8 cellular contexts compared by ENCODE assay signal in the genomic region with DNA sequence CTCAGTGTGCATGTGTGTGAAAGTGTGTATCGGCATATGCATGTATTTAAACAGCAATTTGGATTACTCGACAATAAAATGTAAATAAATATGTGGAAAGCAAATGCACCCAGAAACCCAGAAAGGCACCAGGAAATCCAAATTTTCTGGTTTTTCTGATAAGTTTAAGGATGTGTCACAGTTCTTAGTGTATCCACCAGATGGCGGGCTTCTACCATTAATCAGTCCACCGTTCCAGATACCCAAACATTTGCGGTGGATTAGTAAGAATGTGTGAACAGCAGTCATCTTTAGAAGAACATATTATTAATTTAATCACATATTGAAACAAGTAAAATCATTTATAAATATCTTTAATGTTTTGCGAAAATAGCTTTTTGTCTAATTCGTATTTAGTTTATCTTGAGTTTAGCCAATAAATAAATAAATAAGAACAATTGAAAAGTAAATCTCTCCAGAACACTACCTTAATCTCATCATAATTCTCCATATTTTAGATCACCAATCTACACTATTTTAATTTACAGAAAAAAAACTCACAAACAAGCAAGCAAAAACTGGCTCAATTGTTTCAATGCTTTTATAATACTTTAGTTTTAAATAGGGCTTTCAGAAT.
A peak's percentile ranks its signal among the peaks of the same experiment; 100 is the strongest.
DNase-seq lines count a peak whose midpoint lies in the region; ATAC-seq and TF ChIP-seq lines count a peak whose summit lies in the region.

No MANE protein-coding gene starts in this region.

- TF ChIP-seq CTCF in GM10248 (IDR thresholded peaks at IDR 0.05; ENCODE audit: control extremely low read depth, extremely low read depth, low read depth, missing control alignments) (peak; percentile 59), LNCaP clone FGC (IDR thresholded peaks at IDR 0.05; ENCODE audit: control insufficient read depth, extremely low read depth, insufficient read depth) (peak; percentile 50), gastrocnemius medialis (IDR thresholded peaks at IDR 0.05 in 4 of 5, conservative IDR thresholded peaks at IDR 0.05 in 1 of 5) (peak; percentile 67 to 86 (median 78))

- H3K27me3 ChIP-seq in GM23248 (replicated peaks; ENCODE audit: insufficient read depth): no peaks in the 10 kb centered on the region
- no peaks in the 10 kb centered on the region for H3K27me3 ChIP-seq in gastrocnemius medialis

- H3K4me1 Mint-ChIP-seq in activated naive CD8-positive, alpha-beta T cell treated with anti-CD3 and anti-CD28 coated beads, Interleukin-2, amount 50 U/mL, for 24 hours: peaks cover 4% of the 10 kb centered on the region

- peak overlapping the region; percentile 20 for H3K4me2 ChIP-seq in GM23248 (ENCODE audit: unreplicated experiment)

- no peaks in the 10 kb centered on the region for H3K9me3 Mint-ChIP-seq in activated naive CD8-positive, alpha-beta T cell treated with anti-CD3 and anti-CD28 coated beads, Interleukin-2, amount 50 U/mL, for 24 hours

- H3K9ac ChIP-seq in GM23248: 0 out of 2 replicates have a peak overlapping the region, but pooled peaks have one; percentile 1

- DNase-seq in GM10248 (ENCODE audit: extremely low spot score): peak; percentile 31
- DNase-seq in GM23248: peak; percentile 83
- peak; percentile 40 for DNase-seq in LNCaP clone FGC (ENCODE audit: low read depth)
- DNase-seq in SKM-1 treated with dmso at 0.1 percent for 144 hours (lab: John Stamatoyannopoulos, UW; ENCODE audit: unreplicated experiment): peak; percentile 40
- peak; percentile 54 for DNase-seq in activated naive CD8-positive, alpha-beta T cell treated with anti-CD3 and anti-CD28 coated beads, Interleukin-2, amount 50 U/mL, for 24 hours
- DNase-seq in left cardiac atrium: peak; percentile 36
- no peak for DNase-seq in gastrocnemius medialis
- no peak for DNase-seq in 8988T

- WGBS in GM23248 (ENCODE audit: low coverage in 1 of 2, low lambda C conversion rate in 2 of 2, missing lambda C conversion rate in 2 of 2), 2 experiments: 1 to 3% methylated on average over 7 of the region's 7 CpGs

- H2AFZ ChIP-seq in GM23248: peak overlapping the region; percentile 47

- H3K4me3 Mint-ChIP-seq in activated naive CD8-positive, alpha-beta T cell treated with anti-CD3 and anti-CD28 coated beads, Interleukin-2, amount 50 U/mL, for 24 hours: no peak overlapping the region

- no peaks in the 10 kb centered on the region for H4K20me1 ChIP-seq in GM23248 (ENCODE audit: insufficient read depth)

- in situ Hi-C loops in GM23248 (cut with MboI): loop anchor here (10.0 kb wide), 1 partner anchor 1447 kb away; no protein-coding TSS in a partner anchor
- in situ Hi-C loops in gastrocnemius medialis (cut with MboI; ENCODE audit: low sequenced_read_pairs in 4 of 4): loop anchor here in 2 of 4 donors (10.0 to 25.0 kb wide), 2 partner anchors 1437 to 1445 kb away; no protein-coding TSS in a partner anchor

- H3K36me3 ChIP-seq in GM23248 (ENCODE audit: low read depth) (no peaks in the 10 kb centered on the region), gastrocnemius medialis (no peaks in the 10 kb centered on the region)

- H3K27me3 Mint-ChIP-seq in activated naive CD8-positive, alpha-beta T cell treated with anti-CD3 and anti-CD28 coated beads, Interleukin-2, amount 50 U/mL, for 24 hours: no peaks in the 10 kb centered on the region

- H3K9me3 ChIP-seq in GM23248 (ENCODE audit: low read depth) (no peaks in the 10 kb centered on the region), gastrocnemius medialis (no peaks in the 10 kb centered on the region)

- CTCF ChIA-PET in GM10248 (lab: Yijun Ruan, JAX): interaction anchor here (0.7 to 2.1 kb wide), 5 partner anchors 14 to 1443 kb away, joined by 3 to 17 read pairs (median 4); no protein-coding TSS in a partner anchor

- peak; percentile 75 for ATAC-seq in activated naive CD8-positive, alpha-beta T cell treated with anti-CD3 and anti-CD28 coated beads, Interleukin-2, amount 50 U/mL, for 24 hours
- peak; percentile 74 for ATAC-seq in left cardiac atrium
- peak in 1 of 2 donors; percentile 74 for ATAC-seq in gastrocnemius medialis

- H3F3A ChIP-seq in GM23248 (ENCODE audit: insufficient read depth): no peaks in the 10 kb centered on the region

- intact Hi-C loops in left cardiac atrium (cut with DNase I): loop anchor here in 1 of 2 donors (1.0 to 10.0 kb wide), 2 partner anchors 1443 to 1517 kb away; no protein-coding TSS in a partner anchor
- intact Hi-C loops in gastrocnemius medialis (cut with DNase I; ENCODE audit: low total_unique reads): loop anchor here (5.0 kb wide), 1 partner anchor 1445 kb away; no protein-coding TSS in a partner anchor

- TF ChIP-seq POLR2A in gastrocnemius medialis (IDR thresholded peaks at IDR 0.05): no peak

- no peak overlapping the region for H3K27ac Mint-ChIP-seq in activated naive CD8-positive, alpha-beta T cell treated with anti-CD3 and anti-CD28 coated beads, Interleukin-2, amount 50 U/mL, for 24 hours

- POLR2A ChIA-PET in GM10248 (lab: Yijun Ruan, JAX): no interaction called here

- H3K27ac ChIP-seq in GM23248 (no peak overlapping the region), gastrocnemius medialis (no peak overlapping the region)

- H3K36me3 Mint-ChIP-seq in activated naive CD8-positive, alpha-beta T cell treated with anti-CD3 and anti-CD28 coated beads, Interleukin-2, amount 50 U/mL, for 24 hours (ENCODE audit: low read depth): no peaks in the 10 kb centered on the region

- peaks cover 25% of the 10 kb centered on the region; the same call in 1 of the 2 replicates for H3K4me1 ChIP-seq in GM23248 (ENCODE audit: insufficient read depth)
- no peaks in the 10 kb centered on the region for H3K4me1 ChIP-seq in gastrocnemius medialis

- no peak overlapping the region for H3K4me3 ChIP-seq in GM23248
- no peak overlapping the region for H3K4me3 ChIP-seq in LNCaP clone FGC (ENCODE audit: low read depth, low read length)
- no peak overlapping the region for H3K4me3 ChIP-seq in gastrocnemius medialis

- H3K79me2 ChIP-seq in GM23248 (ENCODE audit: insufficient read depth): no peaks in the 10 kb centered on the region

- no peaks in the 10 kb centered on the region for H3K9me2 ChIP-seq in GM23248 (ENCODE audit: insufficient read depth)

Comparison
In these comparisons a context has a peak if more than half of its experiments do, and no peak if none do; other contexts are left out.
1. DNase-seq: peak in GM10248 (single experiment), GM23248 (single experiment), LNCaP clone FGC (single experiment), SKM-1 treated with dmso at 0.1 percent for 144 hours (single experiment), activated naive CD8-positive, alpha-beta T cell treated with anti-CD3 and anti-CD28 coated beads, Interleukin-2, amount 50 U/mL, for 24 hours (single experiment) and left cardiac atrium (single experiment); none in gastrocnemius medialis (0 of 2) and 8988T (single experiment).
2. Peak in every context shown above with its lines, with median percentiles within 50 percentile points of each other: CTCF ChIP-seq.